9 cellular contexts compared by ENCODE assay signal in genomic region chr7:138478499-138478908, GRCh38. TPM values are rescaled to one million over a fixed set of nuclear protein-coding genes. Genes with fewer than 3 reads are reported as not detected.
DNase-seq lines count a peak whose midpoint lies in the region; ATAC-seq and TF ChIP-seq lines count a peak whose summit lies in the region.
"Had no signal": no experiment of that assay in that cellular context is flagged by ENCODE, and none has a peak within 500 bp of the region (broad histone marks: within the 10 kb centered on the region; RNA-seq: fewer than 3 reads in every experiment).

No MANE protein-coding gene starts in this region.

- H3K9me3 Mint-ChIP-seq in activated T-helper 17 cell treated with anti-CD3 and anti-CD28 coated beads, Interleukin-2, amount 50 U/mL, for 72 hours, result no peaks in the 10 kb centered on the region

- H3K27ac ChIP-seq in Karpas-422 (ENCODE audit: low read length), result no peak overlapping the region

- H3K79me2 ChIP-seq in Karpas-422 (ENCODE audit: low read length), result peaks cover 97% of the 10 kb centered on the region

- H3K9me3 ChIP-seq in Karpas-422 (ENCODE audit: low read length), result no peaks in the 10 kb centered on the region

- in situ Hi-C loops in Caki2 (cut with HindIII; ENCODE audit: low pct_unique_long_range_greater_than_20kb, low sequenced_read_pairs), result no loop called here

- H3K4me3 ChIP-seq in Karpas-422 (ENCODE audit: low read length), result no peak overlapping the region

- H3K4me1 Mint-ChIP-seq in activated T-helper 17 cell treated with anti-CD3 and anti-CD28 coated beads, Interleukin-2, amount 50 U/mL, for 72 hours, result peaks cover 38% of the 10 kb centered on the region

- H3K4me3 Mint-ChIP-seq in activated T-helper 17 cell treated with anti-CD3 and anti-CD28 coated beads, Interleukin-2, amount 50 U/mL, for 72 hours, result peak overlapping the region; percentile 28

- H3K36me3 Mint-ChIP-seq in activated T-helper 17 cell treated with anti-CD3 and anti-CD28 coated beads, Interleukin-2, amount 50 U/mL, for 72 hours (ENCODE audit: low read depth), result no peaks in the 10 kb centered on the region

- ATAC-seq in GM19395 (IDR thresholded peaks at IDR 0.05; ENCODE audit: unreplicated experiment) (peak; percentile 77), HG03108 (IDR thresholded peaks at IDR 0.05; ENCODE audit: unreplicated experiment) (peak; percentile 77), GM18505 (IDR thresholded peaks at IDR 0.05; ENCODE audit: unreplicated experiment) (no peak)
- ATAC-seq in activated T-helper 17 cell treated with anti-CD3 and anti-CD28 coated beads, Interleukin-2, amount 50 U/mL, for 72 hours (replicated peaks), result peak; percentile 83

- H3K27me3 Mint-ChIP-seq in activated T-helper 17 cell treated with anti-CD3 and anti-CD28 coated beads, Interleukin-2, amount 50 U/mL, for 72 hours, result no peaks in the 10 kb centered on the region

- H4K20me1 ChIP-seq in Karpas-422 (ENCODE audit: insufficient read depth, low read depth, low read length), result 0 out of 2 replicates have a peak, but pooled peaks cover 6% of the 10 kb centered on the region

- DNase-seq in Caki2 (ENCODE audit: low read depth) (peak; percentile 14), Karpas-422 (no peak), SIG-M5 treated with dmso at 0.1 percent for 504 hours (lab: John Stamatoyannopoulos, UW; ENCODE audit: unreplicated experiment) (no peak), NCI-H2081 (lab: John Stamatoyannopoulos, UW) (no peak)
- DNase-seq: NCI-H2227 treated with DMSO at 0.1 percent for 48 hours had no signal

- H2AFZ ChIP-seq in Karpas-422 (ENCODE audit: low read length), result no peak overlapping the region

- H3K4me1 ChIP-seq in Karpas-422 (ENCODE audit: low read length), result peaks cover 7% of the 10 kb centered on the region

- no peak overlapping the region for H3K4me2 ChIP-seq in Karpas-422 (ENCODE audit: low read depth, low read length, poor library complexity, severe bottlenecking)

- H3K27ac Mint-ChIP-seq in activated T-helper 17 cell treated with anti-CD3 and anti-CD28 coated beads, Interleukin-2, amount 50 U/mL, for 72 hours, result peak overlapping the region; percentile 73

- H3K9ac ChIP-seq in Karpas-422 (ENCODE audit: low read length), result no peak overlapping the region

- H3K36me3 ChIP-seq in Karpas-422 (ENCODE audit: insufficient read depth, low read length), result no peaks in the 10 kb centered on the region

- H3K9me2 ChIP-seq in Karpas-422 (replicated peaks; ENCODE audit: insufficient read depth, low read length), result no peaks in the 10 kb centered on the region

- no peak for TF ChIP-seq POLR2A in GM18505 (IDR thresholded peaks at IDR 0.05; ENCODE audit: borderline replicate concordance, extremely low read depth, insufficient read depth, insufficient read length)

- H3K27me3 ChIP-seq in Karpas-422 (ENCODE audit: low read length), result no peaks in the 10 kb centered on the region

RNA-seq across cellular contexts. Expression of gene TRIM24, which starts 18.4 kb away (rescaled TPM):
- 7.6 and 10.4 TPM in 2 replicates for total RNA-seq in Caki2 (2014; rRNA removed; shearing (Covaris generic); ENCODE audit: low replicate concordance)
- 10 to 100 TPM in 1 of 2 donors, 1 to 10 TPM in 1; 8.5 to 19.4 TPM for total RNA-seq in activated T-helper 17 cell treated with anti-CD3 and anti-CD28 coated beads, Interleukin-2, amount 50 U/mL, for 72 hours
- total RNA-seq in Karpas-422 (2014; rRNA removed; shearing (Covaris generic); ENCODE audit: low replicate concordance), result 12.6 and 17.4 TPM in 2 replicates
